12 cellular contexts compared by ENCODE assay signal in the genomic region with DNA sequence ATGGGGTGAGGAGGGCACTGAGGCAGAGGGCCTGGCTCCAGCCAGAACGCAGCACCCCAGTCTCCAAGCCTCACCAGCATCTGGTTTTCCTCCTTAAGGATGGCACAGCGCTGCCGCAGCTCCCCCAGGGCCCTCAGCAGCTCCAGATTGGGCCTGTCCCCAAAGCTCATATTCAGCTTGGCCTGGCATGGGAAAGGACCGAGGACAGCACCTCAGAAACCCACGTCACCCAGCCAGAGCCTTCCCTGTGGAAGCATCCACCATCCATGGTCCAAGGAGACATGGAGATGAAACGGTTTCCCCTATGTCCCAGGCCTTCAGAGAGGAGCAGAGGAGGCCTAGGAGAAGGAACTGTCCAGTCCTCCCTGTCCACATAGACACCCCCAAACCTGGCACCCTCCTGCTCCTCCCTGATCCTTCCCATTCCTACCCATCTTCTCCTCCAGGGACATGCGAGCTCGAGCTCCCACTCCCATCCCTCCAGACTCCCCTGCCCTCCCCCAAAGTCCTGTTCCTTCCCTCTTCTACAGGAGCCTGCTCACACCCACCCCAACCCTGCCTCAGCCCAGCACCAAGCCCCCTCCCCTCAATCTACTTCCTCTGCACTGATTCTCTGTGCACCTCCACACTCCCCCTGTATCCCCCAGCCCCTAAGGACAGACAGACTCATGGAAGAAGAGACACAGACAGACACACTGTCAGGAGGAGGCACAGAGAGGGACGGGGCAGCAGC. TPM values are rescaled to one million over a fixed set of nuclear protein-coding genes. Genes with fewer than 3 reads are reported as not detected.
DNase-seq lines count a peak whose midpoint lies in the region; ATAC-seq, FAIRE-seq and TF ChIP-seq lines count a peak whose summit lies in the region.
"Had no signal": no experiment of that assay in that cellular context is flagged by ENCODE, and none has a peak within 500 bp of the region (broad histone marks: within the 10 kb centered on the region; RNA-seq: fewer than 3 reads in every experiment).

No MANE protein-coding gene starts in this region.

- POLR2A ChIA-PET in activated B cell treated with CpG ODN at 0.5 μM for 24 hours (lab: Charles Lee), result interaction anchor here (0.7 to 27.9 kb wide), 14 partner anchors 10 to 192 kb away, joined by 3 to 3007 read pairs (median 11); partner anchors contain the start of genes HSF5, MTMR4, RNF43 and SUPT4H1

- peaks cover 2% of the 10 kb centered on the region for H3K27me3 Mint-ChIP-seq in activated B cell treated with CpG ODN at 0.5 μM for 24 hours

- H3K27ac ChIP-seq in kidney (ENCODE audit: low read depth in 2 of 2, low read length in 2 of 2), result no peak overlapping the region
- H3K27ac ChIP-seq: SJCRH30 had no signal

- H3K27ac Mint-ChIP-seq in activated B cell treated with CpG ODN at 0.5 μM for 24 hours, result peak overlapping the region; percentile 93
- H3K27ac Mint-ChIP-seq: HFFc6 had no signal

- peak; percentile 31 for DNase-seq in 8988T
- peak; percentile 16 for DNase-seq in D721Med (ENCODE audit: insufficient read length, low spot score)
- DNase-seq in activated B cell treated with CpG ODN at 0.5 μM for 24 hours, result no peak
- DNase-seq in kidney, result peak; percentile 52
- DNase-seq in NOMO-1 treated with dmso at 0.1 percent for 144 hours (lab: John Stamatoyannopoulos, UW; ENCODE audit: unreplicated experiment), result no peak
- no peak for DNase-seq in putamen (ENCODE audit: low spot score)
- no peak for DNase-seq in NCI-H2196 (lab: John Stamatoyannopoulos, UW; ENCODE audit: unreplicated experiment)
- DNase-seq: HFFc6, SJCRH30 had no signal

- peaks cover 34% of the 10 kb centered on the region for H3K36me3 Mint-ChIP-seq in activated B cell treated with CpG ODN at 0.5 μM for 24 hours (ENCODE audit: low read depth)

- CTCF ChIA-PET in activated B cell treated with CpG ODN at 0.5 μM for 24 hours (lab: Charles Lee), result interaction anchor here (1.2 to 4.0 kb wide), 5 partner anchors 9 to 25 kb away, joined by 4 to 46 read pairs (median 8); partner anchors contain the start of gene SUPT4H1

- no peaks in the 10 kb centered on the region for H3K9me3 ChIP-seq in kidney (ENCODE audit: control insufficient read depth in 1 of 2, low read length in 2 of 2)
- H3K9me3 ChIP-seq: SJCRH30 had no signal

- no peak for FAIRE-seq in D721Med (lab: Jason Lieb, UNC)
- FAIRE-seq in kidney (lab: Jason Lieb, UNC), result no peak
- FAIRE-seq: endothelial cell of umbilical vein had no signal

- intact Hi-C loops in activated B cell treated with CpG ODN at 0.5 μM for 24 hours (cut with micrococcal nuclease) (no loop called here), kidney (cut with DNase I) (no loop called here)

- H3K36me3 ChIP-seq in kidney (ENCODE audit: control insufficient read depth in 1 of 2, insufficient read depth in 2 of 2, low read length in 2 of 2), result peaks cover 2 to 3% of the 10 kb centered on the region in 2 donors
- H3K36me3 ChIP-seq: SJCRH30 had no signal

- H3K4me3 Mint-ChIP-seq in activated B cell treated with CpG ODN at 0.5 μM for 24 hours, result peak overlapping the region; percentile 100
- H3K4me3 Mint-ChIP-seq: HFFc6 had no signal

- no peaks in the 10 kb centered on the region for H3K9me3 Mint-ChIP-seq in activated B cell treated with CpG ODN at 0.5 μM for 24 hours
- H3K9me3 Mint-ChIP-seq: HFFc6 had no signal

- ATAC-seq in activated B cell treated with CpG ODN at 0.5 μM for 24 hours (ENCODE audit: low read depth) (no peak), GM19452 (IDR thresholded peaks at IDR 0.05; ENCODE audit: unreplicated experiment) (no peak)

- peaks cover 58% of the 10 kb centered on the region for H3K4me1 Mint-ChIP-seq in activated B cell treated with CpG ODN at 0.5 μM for 24 hours

- H3K9ac ChIP-seq in kidney (ENCODE audit: low read length in 2 of 2), result no peak overlapping the region

- no peak overlapping the region for H3K4me3 ChIP-seq in kidney (ENCODE audit: low read length in 2 of 2)
- H3K4me3 ChIP-seq: SJCRH30 had no signal

- H3K4me1 ChIP-seq in kidney (ENCODE audit: control insufficient read depth in 1 of 2, insufficient read depth in 1 of 2, low read depth in 1 of 2, low read length in 2 of 2), result peaks cover 0 to 9% of the 10 kb centered on the region in 2 donors
- H3K4me1 ChIP-seq: SJCRH30 had no signal

- TF ChIP-seq CTCF in D721Med (IDR thresholded peaks at IDR 0.05; ENCODE audit: insufficient read depth, missing control alignments), result no peak
- TF ChIP-seq CTCF in activated B cell treated with CpG ODN at 0.5 μM for 24 hours (IDR thresholded peaks at IDR 0.05), result no peak
- no peak for TF ChIP-seq CTCF in kidney (IDR thresholded peaks at IDR 0.05; ENCODE audit: borderline replicate concordance, extremely low read depth, insufficient read depth)

RNA-seq across cellular contexts. Expression of gene TSPOAP1, which starts 1.8 kb away (rescaled TPM):
- total RNA-seq in activated B cell treated with CpG ODN at 0.5 μM for 24 hours, result 16.7 and 22.5 TPM in 2 replicates
- total RNA-seq in kidney, result 30.6 TPM
- 12.5 TPM for polyA plus RNA-seq in kidney (ENCODE audit: insufficient read depth, low read depth, low replicate concordance)
- total RNA-seq: endothelial cell of umbilical vein, NCI-H460 had no signal
- polyA plus RNA-seq: endothelial cell of umbilical vein had no signal

RNA-seq across cellular contexts. Expression of gene SUPT4H1, which starts 25.2 kb away (rescaled TPM):
- total RNA-seq in activated B cell treated with CpG ODN at 0.5 μM for 24 hours, result 90.2 and 100 TPM in 2 replicates
- 60.5 TPM for total RNA-seq in kidney
- polyA plus RNA-seq in kidney (ENCODE audit: insufficient read depth, low read depth, low replicate concordance), result 129 TPM

RNA-seq across cellular contexts. Expression of gene MPO, which starts 46.0 kb away (rescaled TPM):
- total RNA-seq in activated B cell treated with CpG ODN at 0.5 μM for 24 hours, result not detected in 2 replicates
- 0.47 TPM for total RNA-seq in kidney
- polyA plus RNA-seq in kidney (ENCODE audit: insufficient read depth, low read depth, low replicate concordance), result not detected
- total RNA-seq: endothelial cell of umbilical vein, HFFc6, NCI-H460 had no signal
- polyA plus RNA-seq: endothelial cell of umbilical vein had no signal

Comparison
In these comparisons a context has a peak if more than half of its experiments do, and no peak if none do; other contexts are left out.
1. DNase-seq: peak in 8988T (single experiment), D721Med (single experiment) and kidney (single experiment); none in activated B cell treated with CpG ODN at 0.5 μM for 24 hours (single experiment), NOMO-1 treated with dmso at 0.1 percent for 144 hours (single experiment), putamen (single experiment) and NCI-H2196 (single experiment).